In the genomic region with DNA sequence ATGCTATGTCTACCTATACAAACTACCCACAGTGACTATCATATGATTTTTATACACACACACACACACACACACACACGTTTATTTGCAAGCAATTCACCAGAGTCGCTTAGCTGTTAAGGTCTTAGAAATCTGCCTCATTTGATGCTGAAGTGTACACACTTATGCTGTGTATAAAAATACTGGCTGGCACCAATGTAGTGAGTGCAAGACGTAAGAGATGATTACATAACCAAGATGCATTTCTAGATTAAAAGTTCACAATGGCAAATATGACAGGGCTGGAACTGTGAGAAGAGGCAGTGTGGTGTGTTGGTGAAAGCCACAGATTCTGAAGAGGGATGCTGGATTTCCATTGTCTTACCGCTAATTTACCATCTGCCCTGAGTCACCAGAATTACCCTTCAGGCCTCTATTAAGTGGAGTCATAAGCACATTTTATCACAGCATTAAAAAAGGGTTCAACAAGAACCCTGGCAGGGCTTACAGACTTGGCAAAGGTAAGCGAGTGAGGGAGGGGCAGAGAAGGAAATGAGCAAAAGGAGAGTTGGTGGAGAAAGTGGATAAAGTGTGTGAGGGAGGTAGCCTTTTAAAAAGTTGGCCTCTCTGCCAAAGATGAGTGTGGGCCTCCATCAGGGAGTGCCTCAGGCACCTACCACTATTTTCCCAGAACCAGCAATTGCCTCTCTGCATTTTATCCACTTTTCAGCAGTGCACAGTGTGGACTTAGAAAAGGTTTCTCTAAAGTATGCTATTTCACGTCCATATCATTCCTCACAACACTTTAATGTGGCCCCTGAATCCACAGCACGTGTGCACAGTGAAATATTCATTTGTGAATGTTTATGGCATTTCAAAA, we compare ENCODE assay signal across 20 cellular contexts. TPM values are rescaled to one million over a fixed set of nuclear protein-coding genes. Genes with fewer than 3 reads are reported as not detected.
A peak's percentile ranks its signal among the peaks of the same experiment; 100 is the strongest.
DNase-seq lines count a peak whose midpoint lies in the region; ATAC-seq, FAIRE-seq and TF ChIP-seq lines count a peak whose summit lies in the region.
"Had no signal": no experiment of that assay in that cellular context is flagged by ENCODE, and none has a peak within 500 bp of the region (broad histone marks: within the 10 kb centered on the region; RNA-seq: fewer than 3 reads in every experiment).

No MANE protein-coding gene starts in this region.

- intact Hi-C loops in Right ventricle myocardium inferior (cut with DNase I) (no loop called here), left ventricle myocardium superior (cut with micrococcal nuclease) (no loop called here)

- no peaks in the 10 kb centered on the region for H3K27me3 ChIP-seq in right atrium auricular region

- TF ChIP-seq CTCF in right atrium auricular region (IDR thresholded peaks at IDR 0.05), result no peak

- H3K36me3 ChIP-seq in right atrium auricular region, result no peaks in the 10 kb centered on the region

- no peak for DNase-seq in Right ventricle myocardium inferior (ENCODE audit: missing footprints)
- no peak for DNase-seq in right atrium auricular region (ENCODE audit: low spot score)
- peak; percentile 45 for DNase-seq in amniotic epithelial cell (ENCODE audit: low read depth)
- no peak for DNase-seq in left ventricle myocardium superior
- no peak for DNase-seq in H54 (ENCODE audit: insufficient read length, low spot score)
- no peak for DNase-seq in activated T-cell treated with anti-CD3 and anti-CD28 coated beads for 4 hours
- DNase-seq: activated CD4-positive, alpha-beta T cell treated with anti-CD3 and anti-CD28 coated beads, Interleukin-2, amount 50 U/mL, for 48 hours; GF-D8; Karpas-422; naive thymus-derived CD8-positive, alpha-beta T cell; NCI-H2081 treated with DMSO at 0.1 percent for 48 hours; NCI-H82; psoas muscle; stimulated activated CD4-positive, alpha-beta T cell treated with anti-CD3 and anti-CD28 coated beads, Interleukin-12 subunit alpha, Interleukin-12 subunit beta, amount 100 ng/mL, for 4 hours; stimulated activated naive CD4-positive, alpha-beta T cell; T-cell had no signal

- H3K9me3 ChIP-seq in right atrium auricular region, result no peaks in the 10 kb centered on the region
- H3K9me3 ChIP-seq: psoas muscle had no signal

- H3K4me3 ChIP-seq in right atrium auricular region, result no peak overlapping the region
- H3K4me3 ChIP-seq: GM23338, lung, psoas muscle had no signal

- ATAC-seq in Right ventricle myocardium inferior, result peak; percentile 58
- peak; percentile 88 for ATAC-seq in left ventricle myocardium superior
- no peak for ATAC-seq in GM18511 (IDR thresholded peaks at IDR 0.05; ENCODE audit: unreplicated experiment)
- ATAC-seq in HG03280 (IDR thresholded peaks at IDR 0.05; ENCODE audit: unreplicated experiment), result no peak
- ATAC-seq: GM23338; naive thymus-derived CD8-positive, alpha-beta T cell; psoas muscle; T-cell had no signal

- FAIRE-seq in H54 (lab: Jason Lieb, UNC), result no peak

- peak overlapping the region in 1 of 2 donors; percentile 20 for H3K27ac ChIP-seq in right atrium auricular region
- H3K27ac ChIP-seq: psoas muscle had no signal

- H3K4me1 ChIP-seq in right atrium auricular region, result no peaks in the 10 kb centered on the region

- TF ChIP-seq POLR2A in H54 (IDR thresholded peaks at IDR 0.05; ENCODE audit: low read depth, low read length), result no peak

RNA-seq across cellular contexts. Expression of a gene that starts 21.5 kb away (rescaled TPM):
- total RNA-seq in Right ventricle myocardium inferior (40.1 TPM), right atrium auricular region (10 to 100 TPM; 13.6 to 16.7 TPM), left ventricle myocardium superior (40.8 TPM)
- total RNA-seq: naive thymus-derived CD8-positive, alpha-beta T cell had no signal

Comparison
In these comparisons a context has a peak if more than half of its experiments do, and no peak if none do; other contexts are left out.
1. ATAC-seq: peak in Right ventricle myocardium inferior (single experiment) and left ventricle myocardium superior (single experiment); none in GM18511 (single experiment) and HG03280 (single experiment).